In the genomic region with DNA sequence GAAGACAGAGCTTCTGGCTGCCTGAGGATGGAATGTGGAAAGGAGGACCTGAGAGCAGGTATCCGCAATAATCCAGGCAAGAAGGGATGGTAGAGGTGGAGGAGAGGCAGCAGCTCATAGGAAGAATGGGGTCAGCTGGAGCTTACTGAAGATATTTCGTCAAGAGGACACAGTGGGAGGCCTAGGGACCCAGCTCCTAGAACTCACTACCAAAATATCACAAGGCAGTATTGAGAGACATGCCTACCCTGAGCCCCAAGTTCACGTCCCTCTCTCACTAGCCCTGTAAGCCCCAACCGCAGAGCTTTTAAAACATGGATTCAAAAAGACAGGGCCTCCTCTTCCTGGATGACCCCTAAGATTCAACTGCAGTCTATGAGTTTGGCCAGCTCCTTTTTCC, we compare ENCODE assay signal across 8 cellular contexts. TPM values are rescaled to one million over a fixed set of nuclear protein-coding genes. Genes with fewer than 3 reads are reported as not detected.
"Had no signal": no experiment of that assay in that cellular context is flagged by ENCODE, and none has a peak within 500 bp of the region (broad histone marks: within the 10 kb centered on the region; RNA-seq: fewer than 3 reads in every experiment).

No MANE protein-coding gene starts in this region.

- H3K4me3 Mint-ChIP-seq: GM23338, H9 had no signal

- H3K4me1 Mint-ChIP-seq: GM23338 had no signal

- H3K4me3 ChIP-seq: GM23338, K562 had no signal

- H2AFZ ChIP-seq: GM23338 had no signal

- H3K27ac ChIP-seq: HL-60 had no signal

- H3K27ac Mint-ChIP-seq: GM23338, H9 had no signal

- DNase-seq: H9, HCEC 1CT had no signal

- H3K4me2 ChIP-seq: GM23338 had no signal

- ATAC-seq: GM23338, HepG2, K562 had no signal

- H3K9me3 Mint-ChIP-seq: GM23338, H9 had no signal

RNA-seq across cellular contexts. Expression of a gene that starts 14.2 kb away (rescaled TPM):
- total RNA-seq: GM23338, H1, H9, HepG2, HT1080, K562 had no signal
- polyA plus RNA-seq: GM23338, H1, HepG2 had no signal

RNA-seq across cellular contexts. Expression of a gene that starts 19.5 kb away (rescaled TPM):
- total RNA-seq: GM23338, H1, H9, HepG2, HT1080, K562 had no signal
- polyA plus RNA-seq: GM23338, H1, HepG2, K562 had no signal

RNA-seq across cellular contexts. Expression of a gene that starts 35.0 kb away (rescaled TPM):
- total RNA-seq: GM23338, H1, H9, HepG2, HT1080, K562 had no signal
- polyA plus RNA-seq: GM23338, H1, HepG2, K562 had no signal

RNA-seq across cellular contexts. Expression of a gene that starts 50.0 kb away (rescaled TPM):
- total RNA-seq: HepG2 had no signal
- polyA plus RNA-seq: HepG2 had no signal

RNA-seq across cellular contexts. Expression of a gene that starts 51.2 kb away (rescaled TPM):
- total RNA-seq: GM23338, H1, H9, HepG2, HT1080, K562 had no signal
- polyA plus RNA-seq: GM23338, H1, HepG2, K562 had no signal
